15 cellular contexts compared by ENCODE assay signal in genomic region chr3:127134887-127135240, GRCh38. TPM values are rescaled to one million over a fixed set of nuclear protein-coding genes. Genes with fewer than 3 reads are reported as not detected.
DNase-seq lines count a peak whose midpoint lies in the region; ATAC-seq and TF ChIP-seq lines count a peak whose summit lies in the region.
"Had no signal": no experiment of that assay in that cellular context is flagged by ENCODE, and none has a peak within 500 bp of the region (broad histone marks: within the 10 kb centered on the region; RNA-seq: fewer than 3 reads in every experiment).

No MANE protein-coding gene starts in this region.

- WGBS in ovary, 3 donors = 52 to 73% (median 61%) methylated on average over 5 of the region's 5 CpGs

- no peak for TF ChIP-seq POLR2A in ovary (IDR thresholded peaks at IDR 0.05)

- peak overlapping the region; percentile 78 for H3K4me3 Mint-ChIP-seq in nephron progenitor cell

- H3K27me3 Mint-ChIP-seq in nephron progenitor cell (ENCODE audit: low read depth, poor library complexity) = peaks cover 77% of the 10 kb centered on the region

- H3K4me1 Mint-ChIP-seq in nephron progenitor cell = peaks cover 21% of the 10 kb centered on the region

- H3K36me3 Mint-ChIP-seq in nephron progenitor cell (ENCODE audit: low read depth) = no peaks in the 10 kb centered on the region

- H3K27ac ChIP-seq in cardiac muscle cell = no peak overlapping the region
- H3K27ac ChIP-seq in coronary artery = no peak overlapping the region
- H3K27ac ChIP-seq in tibial artery = no peak overlapping the region
- H3K27ac ChIP-seq in ovary = no peak overlapping the region
- H3K27ac ChIP-seq: A549 had no signal

- H3K4me3 ChIP-seq in cardiac muscle cell (peak overlapping the region; percentile 6), coronary artery (peak overlapping the region; percentile 57), tibial artery (peak overlapping the region; percentile 39 to 46), ovary (no peak overlapping the region)

- H3K9me3 ChIP-seq in cardiac muscle cell (ENCODE audit: low read depth) (no peaks in the 10 kb centered on the region), tibial artery (no peaks in the 10 kb centered on the region), ovary (no peaks in the 10 kb centered on the region)
- H3K9me3 ChIP-seq: A549, Caco-2 had no signal

- DNase-seq in cardiac muscle cell (ENCODE audit: low read depth in 1 of 2, low spot score in 1 of 2) (no peak), left ventricle myocardium superior (no peak), coronary artery (ENCODE audit: low spot score) (no peak), nephron progenitor cell (no peak), tibial artery (no peak), ovary (no peak)
- no peak for DNase-seq in stimulated activated CD4-positive, alpha-beta T cell treated with anti-CD3 and anti-CD28 coated beads, Interleukin-4, amount 100 ng/mL, for 1 hour
- DNase-seq: activated CD4-positive, alpha-beta T cell treated with anti-CD3 and anti-CD28 coated beads, Interleukin-2, amount 50 U/mL, for 1 hour; activated T-cell treated with anti-CD3 and anti-CD28 coated beads, Interleukin-2, amount 50 U/mL, for 72 hours; Caco-2; SIG-M5 had no signal

- TF ChIP-seq EP300 in ovary (IDR thresholded peaks at IDR 0.05) = no peak

- no peak overlapping the region for H3K27ac Mint-ChIP-seq in nephron progenitor cell
- H3K27ac Mint-ChIP-seq: activated T-cell treated with anti-CD3 and anti-CD28 coated beads, Interleukin-2, amount 50 U/mL, for 72 hours had no signal

- peaks cover 12% of the 10 kb centered on the region for H3K4me1 ChIP-seq in cardiac muscle cell (ENCODE audit: low read depth)
- H3K4me1 ChIP-seq in tibial artery = peaks cover 0 to 31% (median 23%) of the 10 kb centered on the region in 4 donors
- H3K4me1 ChIP-seq in ovary (ENCODE audit: insufficient read depth) = peaks cover 1% of the 10 kb centered on the region
- H3K4me1 ChIP-seq: A549, Caco-2 had no signal

- H3K36me3 ChIP-seq in cardiac muscle cell (no peaks in the 10 kb centered on the region), tibial artery (no peaks in the 10 kb centered on the region), ovary (no peaks in the 10 kb centered on the region)

- intact Hi-C loops in left ventricle myocardium superior (cut with micrococcal nuclease) = no loop called here
- intact Hi-C loops in tibial artery (cut with DNase I; ENCODE audit: low total_unique reads) = no loop called here
- intact Hi-C loops in ovary (cut with DNase I) = no loop called here

- H3K9me3 Mint-ChIP-seq in nephron progenitor cell = no peaks in the 10 kb centered on the region
- H3K9me3 Mint-ChIP-seq: activated T-cell treated with anti-CD3 and anti-CD28 coated beads, Interleukin-2, amount 50 U/mL, for 72 hours had no signal

- H3K27me3 ChIP-seq in cardiac muscle cell (peaks cover 6% of the 10 kb centered on the region), tibial artery (peaks cover 0 to 37% of the 10 kb centered on the region in 2 donors), ovary (no peaks in the 10 kb centered on the region)

- ATAC-seq in left ventricle myocardium superior = no peak
- no peak for ATAC-seq in GM21515 (IDR thresholded peaks at IDR 0.05; ENCODE audit: unreplicated experiment)
- ATAC-seq: activated T-cell treated with anti-CD3 and anti-CD28 coated beads, Interleukin-2, amount 50 U/mL, for 72 hours had no signal

- TF ChIP-seq CTCF in cardiac muscle cell (IDR thresholded peaks at IDR 0.05; ENCODE audit: low read depth, low read length) (no peak), coronary artery (IDR thresholded peaks at IDR 0.05) (no peak), nephron progenitor cell (IDR thresholded peaks at IDR 0.05) (no peak), tibial artery (IDR thresholded peaks at IDR 0.05) (no peak), ovary (IDR thresholded peaks at IDR 0.05) (no peak)

RNA-seq across cellular contexts. Expression of gene PRR23E, which starts 58.1 kb away (rescaled TPM):
- total RNA-seq in cardiac muscle cell (not detected in 2 replicates), left ventricle myocardium superior (not detected), ovary (not detected)
- polyA plus RNA-seq in cardiac muscle cell (not detected in 2 replicates), ovary (under 1 TPM in 1 of 2 donors, not detected in 1; 0.08 TPM)
- total RNA-seq: activated T-cell treated with anti-CD3 and anti-CD28 coated beads, Interleukin-2, amount 50 U/mL, for 72 hours; Caco-2; dermis microvascular lymphatic vessel endothelial cell; mesenteric fat pad had no signal
- polyA plus RNA-seq: A549 had no signal
